In the genomic region with DNA sequence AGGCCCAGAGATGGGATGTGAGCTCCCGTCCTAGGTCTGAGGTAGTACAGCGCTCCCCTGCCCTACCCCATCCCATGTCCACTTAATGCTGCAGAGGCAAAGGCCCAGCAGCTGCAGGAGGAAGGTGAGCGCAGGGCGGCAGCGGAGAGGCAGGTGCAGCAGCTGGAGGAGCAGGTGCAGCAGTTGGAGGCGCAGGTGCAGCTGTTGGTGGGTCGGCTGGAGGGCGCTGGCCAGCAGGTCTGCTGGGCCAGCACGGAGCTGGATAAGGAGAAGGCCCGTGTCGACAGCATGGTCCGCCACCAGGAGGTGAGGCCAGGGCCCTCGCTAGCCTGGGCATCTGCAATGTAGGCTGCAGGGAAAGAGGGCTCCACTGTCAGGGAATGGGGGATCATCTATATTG, we compare ENCODE assay signal across 14 cellular contexts. TPM values are rescaled to one million over a fixed set of nuclear protein-coding genes. Genes with fewer than 3 reads are reported as not detected.
DNase-seq lines count a peak whose midpoint lies in the region; ATAC-seq and TF ChIP-seq lines count a peak whose summit lies in the region.
"Had no signal": no experiment of that assay in that cellular context is flagged by ENCODE, and none has a peak within 500 bp of the region (broad histone marks: within the 10 kb centered on the region; RNA-seq: fewer than 3 reads in every experiment).

No MANE protein-coding gene starts in this region.

- H3K9me3 Mint-ChIP-seq in CD14-positive monocyte = no peaks in the 10 kb centered on the region
- H3K9me3 Mint-ChIP-seq in endodermal cell = no peaks in the 10 kb centered on the region
- H3K9me3 Mint-ChIP-seq in activated naive CD4-positive, alpha-beta T cell treated with anti-CD3 and anti-CD28 coated beads, Interleukin-2, amount 50 U/mL, for 72 hours = no peaks in the 10 kb centered on the region
- H3K9me3 Mint-ChIP-seq: CD8-positive, alpha-beta memory T cell; HFFc6 had no signal

- H3K4me1 Mint-ChIP-seq in CD14-positive monocyte (peaks cover 13% of the 10 kb centered on the region), endodermal cell (no peaks in the 10 kb centered on the region)
- H3K4me1 Mint-ChIP-seq: CD8-positive, alpha-beta memory T cell had no signal

- H3K27ac Mint-ChIP-seq in CD14-positive monocyte (peak overlapping the region in 6 of 7 donors; percentile 30 to 89 (median 84)), endodermal cell (no peak overlapping the region)
- no peak overlapping the region for H3K27ac Mint-ChIP-seq in activated naive CD4-positive, alpha-beta T cell treated with anti-CD3 and anti-CD28 coated beads, Interleukin-2, amount 50 U/mL, for 72 hours
- H3K27ac Mint-ChIP-seq: CD8-positive, alpha-beta memory T cell; HFFc6 had no signal

- H3K9me3 ChIP-seq in endodermal cell (ENCODE audit: control insufficient read depth, low read length) (no peaks in the 10 kb centered on the region), colonic mucosa (no peaks in the 10 kb centered on the region)
- H3K9me3 ChIP-seq: SJCRH30 had no signal

- H3K27me3 Mint-ChIP-seq in CD14-positive monocyte (ENCODE audit: low read depth in 3 of 3) (peaks cover 0 to 2% (median 0%) of the 10 kb centered on the region in 3 donors), endodermal cell (ENCODE audit: insufficient read depth) (no peaks in the 10 kb centered on the region)
- H3K27me3 Mint-ChIP-seq: CD8-positive, alpha-beta memory T cell had no signal

- H3K36me3 Mint-ChIP-seq in CD14-positive monocyte (peaks cover 2 to 8% of the 10 kb centered on the region in 2 donors), endodermal cell (ENCODE audit: low read depth) (peaks cover 4% of the 10 kb centered on the region)
- no peaks in the 10 kb centered on the region for H3K36me3 Mint-ChIP-seq in activated naive CD4-positive, alpha-beta T cell treated with anti-CD3 and anti-CD28 coated beads, Interleukin-2, amount 50 U/mL, for 72 hours
- H3K36me3 Mint-ChIP-seq: CD8-positive, alpha-beta memory T cell had no signal

- H3K4me1 ChIP-seq in endodermal cell (ENCODE audit: control insufficient read depth, insufficient read depth, low read length) = no peaks in the 10 kb centered on the region
- H3K4me1 ChIP-seq in colonic mucosa = no peaks in the 10 kb centered on the region

- no peaks in the 10 kb centered on the region for H3K36me3 ChIP-seq in endodermal cell (ENCODE audit: control insufficient read depth, insufficient read depth, low read length)
- no peaks in the 10 kb centered on the region for H3K36me3 ChIP-seq in colonic mucosa
- H3K36me3 ChIP-seq: SJCRH30 had no signal

- TF ChIP-seq CTCF in CD14-positive monocyte (IDR thresholded peaks at IDR 0.05) (no peak), endodermal cell (conservative IDR thresholded peaks at IDR 0.05) (peak; percentile 30), colonic mucosa (IDR thresholded peaks at IDR 0.05) (no peak)

- H3K4me3 Mint-ChIP-seq in CD14-positive monocyte (no peak overlapping the region), endodermal cell (no peak overlapping the region)
- H3K4me3 Mint-ChIP-seq: CD8-positive, alpha-beta memory T cell; HFFc6 had no signal

- no peak for DNase-seq in CD14-positive monocyte (ENCODE audit: low spot score)
- DNase-seq in COLO668 (lab: John Stamatoyannopoulos, UW; ENCODE audit: unreplicated experiment) = peak; percentile 43
- DNase-seq in NCI-H748 (lab: John Stamatoyannopoulos, UW; ENCODE audit: unreplicated experiment) = peak; percentile 79
- DNase-seq in endodermal cell = no peak
- no peak for DNase-seq in activated naive CD4-positive, alpha-beta T cell treated with anti-CD3 and anti-CD28 coated beads, Interleukin-2, amount 50 U/mL, for 72 hours (ENCODE audit: low spot score in 2 of 2)
- DNase-seq in colonic mucosa = no peak
- DNase-seq: DMS 273 treated with DMSO at 0.1 percent for 48 hours, HFFc6, KBM-7, NCI-H187, NCI-H2227 treated with DMSO at 0.1 percent for 48 hours, SJCRH30 had no signal

- 92 to 94% methylated on average over 5 to 13 of the region's 13 CpGs for WGBS in endodermal cell (ENCODE audit: insufficient coverage in 1 of 2, insufficient read length in 1 of 2), 2 experiments

- H3K4me3 ChIP-seq in endodermal cell (ENCODE audit: low read length) (no peak overlapping the region), colonic mucosa (no peak overlapping the region)
- H3K4me3 ChIP-seq: SJCRH30 had no signal

- H3K27me3 ChIP-seq in endodermal cell (ENCODE audit: control insufficient read depth, insufficient read depth, low read length, poor library complexity, severe bottlenecking) (no peaks in the 10 kb centered on the region), colonic mucosa (no peaks in the 10 kb centered on the region)
- H3K27me3 ChIP-seq: SJCRH30 had no signal

- intact Hi-C loops in CD14-positive monocyte (cut with micrococcal nuclease) (no loop called here), colonic mucosa (cut with DNase I) (no loop called here)

- ATAC-seq in activated naive CD4-positive, alpha-beta T cell treated with anti-CD3 and anti-CD28 coated beads, Interleukin-2, amount 50 U/mL, for 72 hours = no peak
- no peak for ATAC-seq in esophagus mucosa

- H3K9ac ChIP-seq in endodermal cell (ENCODE audit: extremely low read depth, low read length, poor library complexity, severe bottlenecking) = no peak overlapping the region
- no peak overlapping the region for H3K9ac ChIP-seq in colonic mucosa (ENCODE audit: low read depth in 2 of 2, low read length in 2 of 2)

- no peak overlapping the region for H3K27ac ChIP-seq in endodermal cell (ENCODE audit: low read depth, low read length)
- no peak overlapping the region for H3K27ac ChIP-seq in colonic mucosa
- H3K27ac ChIP-seq: SJCRH30 had no signal

RNA-seq across cellular contexts. Expression of gene CCDC157, which starts 15.2 kb away (rescaled TPM):
- polyA plus RNA-seq in CD14-positive monocyte = under 1 TPM; 0.50 to 0.54 TPM
- total RNA-seq in endodermal cell (1 to 10 TPM; 6.1 to 7.2 TPM), esophagus mucosa (1.2 TPM), colonic mucosa (1 to 10 TPM; 1.1 to 1.6 TPM)
- 6.6 TPM for polyA plus RNA-seq in endodermal cell (2013, experiment 1 of 2)
- polyA plus RNA-seq in endodermal cell (2013, experiment 2 of 2) = 4.5 TPM
- total RNA-seq in activated naive CD4-positive, alpha-beta T cell treated with anti-CD3 and anti-CD28 coated beads, Interleukin-2, amount 50 U/mL, for 72 hours = 1 to 10 TPM in 1 of 2 donors, not detected in 1; 2.9 TPM

RNA-seq across cellular contexts. Expression of gene RNF215, which starts 15.2 kb away (rescaled TPM):
- under 1 TPM; 0.26 to 0.42 TPM for polyA plus RNA-seq in CD14-positive monocyte
- 10 to 100 TPM; 44.0 to 46.7 TPM for total RNA-seq in endodermal cell
- polyA plus RNA-seq in endodermal cell (2013, experiment 1 of 2) = 24.2 TPM
- 25.6 TPM for polyA plus RNA-seq in endodermal cell (2013, experiment 2 of 2)
- 10 to 100 TPM in 1 of 2 donors, 1 to 10 TPM in 1; 6.8 to 11.8 TPM for total RNA-seq in activated naive CD4-positive, alpha-beta T cell treated with anti-CD3 and anti-CD28 coated beads, Interleukin-2, amount 50 U/mL, for 72 hours
- total RNA-seq in esophagus mucosa = 4.8 TPM
- 1 to 10 TPM; 5.8 to 9.4 TPM for total RNA-seq in colonic mucosa

RNA-seq across cellular contexts. Expression of gene SF3A1, which starts 15.3 kb away (rescaled TPM):
- polyA plus RNA-seq in CD14-positive monocyte = 10 to 100 TPM; 34.7 to 52.1 TPM
- total RNA-seq in endodermal cell (100 to 1,000 TPM; 191 to 195 TPM), esophagus mucosa (111 TPM), colonic mucosa (100 to 1,000 TPM; 151 to 194 TPM)
- polyA plus RNA-seq in endodermal cell (2013, experiment 1 of 2) = 147 TPM
- 128 TPM for polyA plus RNA-seq in endodermal cell (2013, experiment 2 of 2)
- total RNA-seq in activated naive CD4-positive, alpha-beta T cell treated with anti-CD3 and anti-CD28 coated beads, Interleukin-2, amount 50 U/mL, for 72 hours = 100 to 1,000 TPM; 229 to 281 TPM

RNA-seq across cellular contexts. Expression of gene SEC14L2, which starts 24.8 kb away (rescaled TPM):
- under 1 TPM in 1 of 2 donors, not detected in 1; 0.03 TPM for polyA plus RNA-seq in CD14-positive monocyte
- total RNA-seq in endodermal cell (10 to 100 TPM; 13.9 to 19.1 TPM), esophagus mucosa (19.9 TPM), colonic mucosa (10 to 100 TPM in 1 of 2 donors, 1 to 10 TPM in 1; 2.0 to 10.3 TPM)
- 7.4 TPM for polyA plus RNA-seq in endodermal cell (2013, experiment 1 of 2)
- 7.7 TPM for polyA plus RNA-seq in endodermal cell (2013, experiment 2 of 2)
- total RNA-seq in activated naive CD4-positive, alpha-beta T cell treated with anti-CD3 and anti-CD28 coated beads, Interleukin-2, amount 50 U/mL, for 72 hours = 10 to 100 TPM; 13.9 to 16.3 TPM

RNA-seq across cellular contexts. Expression of gene TBC1D10A, which starts 45.2 kb away (rescaled TPM):
- 10 to 100 TPM; 13.4 to 21.8 TPM for polyA plus RNA-seq in CD14-positive monocyte
- total RNA-seq in endodermal cell (10 to 100 TPM; 12.1 to 13.7 TPM), esophagus mucosa (44.5 TPM), colonic mucosa (10 to 100 TPM; 34.3 to 35.8 TPM)
- 7.3 TPM for polyA plus RNA-seq in endodermal cell (2013, experiment 1 of 2)
- polyA plus RNA-seq in endodermal cell (2013, experiment 2 of 2) = 6.9 TPM
- 10 to 100 TPM; 27.2 to 36.9 TPM for total RNA-seq in activated naive CD4-positive, alpha-beta T cell treated with anti-CD3 and anti-CD28 coated beads, Interleukin-2, amount 50 U/mL, for 72 hours

Comparison
In these comparisons a context has a peak if more than half of its experiments do, and no peak if none do; other contexts are left out.
1. DNase-seq: peak in COLO668 (single experiment) and NCI-H748 (single experiment); none in CD14-positive monocyte (single experiment), endodermal cell (single experiment), activated naive CD4-positive, alpha-beta T cell treated with anti-CD3 and anti-CD28 coated beads, Interleukin-2, amount 50 U/mL, for 72 hours (0 of 2) and colonic mucosa (single experiment).
2. H3K27ac Mint-ChIP-seq: peak in CD14-positive monocyte (6 of 7); none in endodermal cell (single experiment) and activated naive CD4-positive, alpha-beta T cell treated with anti-CD3 and anti-CD28 coated beads, Interleukin-2, amount 50 U/mL, for 72 hours (0 of 2).